Comparison of ENCODE assay signal across 11 cellular contexts in the genomic region with DNA sequence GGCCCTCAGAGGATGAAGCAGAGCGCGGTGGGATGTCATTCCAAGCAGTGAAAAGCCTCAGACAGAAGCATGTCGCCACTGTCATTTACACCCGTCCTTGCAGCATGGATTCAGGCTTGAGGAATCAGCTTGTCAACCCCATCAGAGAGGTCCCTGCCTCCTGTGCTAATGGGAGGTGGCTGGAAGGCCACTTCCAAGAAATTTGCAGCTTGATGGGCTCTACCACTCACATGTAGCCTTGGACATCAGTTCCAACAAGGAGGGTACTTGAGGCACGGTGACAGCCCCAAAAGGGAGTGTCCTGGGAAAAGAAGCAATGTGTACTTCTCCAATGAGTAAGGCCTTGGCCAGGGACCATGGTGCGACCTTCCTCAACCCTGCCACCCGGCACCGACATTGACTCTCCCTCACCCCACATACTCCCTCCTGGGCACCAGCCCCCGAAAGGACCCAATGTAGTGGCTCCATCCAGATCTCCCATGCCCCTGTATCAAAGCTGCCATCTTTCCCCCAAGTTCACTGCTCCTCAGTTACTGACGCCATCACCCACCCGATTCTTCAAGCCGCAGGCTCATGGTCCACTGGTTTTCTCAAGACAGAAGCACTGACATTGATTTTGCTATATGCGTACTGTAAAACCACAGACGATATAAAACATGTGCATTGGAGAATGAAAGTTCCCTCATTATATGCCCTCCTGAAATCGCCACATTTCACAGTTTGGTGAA.
DNase-seq lines count a peak whose midpoint lies in the region; ATAC-seq and TF ChIP-seq lines count a peak whose summit lies in the region.
"Had no signal": no experiment of that assay in that cellular context is flagged by ENCODE, and none has a peak within 500 bp of the region (broad histone marks: within the 10 kb centered on the region; RNA-seq: fewer than 3 reads in every experiment).

No MANE protein-coding gene starts in this region.

- H3K4me1 Mint-ChIP-seq in activated naive CD8-positive, alpha-beta T cell (ENCODE audit: low read depth) = peaks cover 7% of the 10 kb centered on the region
- H3K4me1 Mint-ChIP-seq in mesothelial cell of epicardium = peaks cover 15% of the 10 kb centered on the region

- H3K36me3 Mint-ChIP-seq in activated naive CD8-positive, alpha-beta T cell = no peaks in the 10 kb centered on the region
- no peaks in the 10 kb centered on the region for H3K36me3 Mint-ChIP-seq in mesothelial cell of epicardium

- TF ChIP-seq CTCF in mesothelial cell of epicardium (IDR thresholded peaks at IDR 0.05; ENCODE audit: unreplicated experiment) = no peak

- H3K4me3 Mint-ChIP-seq in activated naive CD8-positive, alpha-beta T cell = peak overlapping the region; percentile 77
- peak overlapping the region; percentile 48 for H3K4me3 Mint-ChIP-seq in mesothelial cell of epicardium

- ATAC-seq in Right ventricle myocardium inferior (no peak), HG03571 (IDR thresholded peaks at IDR 0.05; ENCODE audit: unreplicated experiment) (no peak), HG02642 (IDR thresholded peaks at IDR 0.05; ENCODE audit: poor library complexity, unreplicated experiment) (no peak)

- no peaks in the 10 kb centered on the region for H3K9me3 Mint-ChIP-seq in activated naive CD8-positive, alpha-beta T cell (ENCODE audit: low read depth)
- no peaks in the 10 kb centered on the region for H3K9me3 Mint-ChIP-seq in mesothelial cell of epicardium
- H3K9me3 Mint-ChIP-seq: H9 had no signal

- peak overlapping the region; percentile 17 for H3K27ac Mint-ChIP-seq in activated naive CD8-positive, alpha-beta T cell
- H3K27ac Mint-ChIP-seq in mesothelial cell of epicardium = peak overlapping the region; percentile 90
- H3K27ac Mint-ChIP-seq: H9 had no signal

- intact Hi-C loops in cardiac septum (cut with DNase I) (no loop called here), Right ventricle myocardium inferior (cut with DNase I) (loop anchor here (5.0 kb wide), 1 partner anchor 227 kb away; no protein-coding TSS in a partner anchor)

- no peaks in the 10 kb centered on the region for H3K27me3 Mint-ChIP-seq in activated naive CD8-positive, alpha-beta T cell
- H3K27me3 Mint-ChIP-seq in mesothelial cell of epicardium (ENCODE audit: low read depth) = no peaks in the 10 kb centered on the region

- DNase-seq in cardiac septum (ENCODE audit: low spot score) = peak; percentile 69
- DNase-seq in Right ventricle myocardium inferior (ENCODE audit: missing footprints) = no peak
- DNase-seq in mesothelial cell of epicardium (ENCODE audit: low spot score in 2 of 2, unreplicated experiment in 2 of 2) = no peak
- DNase-seq in islet precursor cell = no peak
- no peak for DNase-seq in mesenteric fat pad (ENCODE audit: low spot score)
- DNase-seq: BE2C, H9, MV-4-11 had no signal
